In the genomic region with DNA sequence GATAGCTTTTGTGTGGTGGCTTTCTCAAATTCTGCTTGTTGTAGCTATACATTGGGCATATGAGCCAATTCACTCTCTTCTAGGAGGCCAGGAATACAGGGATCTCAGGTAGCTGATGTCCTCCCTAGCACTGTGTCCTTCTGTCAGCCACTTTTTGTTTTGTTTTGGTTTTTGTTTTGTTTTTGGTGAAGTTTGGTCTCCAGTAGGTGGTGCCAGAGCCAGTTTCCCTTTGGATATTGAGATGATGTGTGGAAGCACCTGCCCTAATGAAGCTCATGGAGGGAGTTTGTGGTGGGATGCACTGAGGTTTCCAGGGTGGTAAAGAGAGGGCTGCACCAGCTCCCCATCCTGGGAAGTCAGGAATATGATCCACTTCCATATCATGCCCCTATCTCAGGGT, we compare ENCODE assay signal across 8 cellular contexts.
DNase-seq lines count a peak whose midpoint lies in the region; ATAC-seq, FAIRE-seq and TF ChIP-seq lines count a peak whose summit lies in the region.

No MANE protein-coding gene starts in this region.

- no peaks in the 10 kb centered on the region for H3K27me3 ChIP-seq in GM12878 (replicated peaks in 1 of 2; ENCODE audit: control insufficient read depth in 2 of 2, insufficient read depth in 2 of 2, low read length in 1 of 2)
- no peaks in the 10 kb centered on the region for H3K27me3 ChIP-seq in effector memory CD4-positive, alpha-beta T cell (replicated peaks; ENCODE audit: control insufficient read depth, insufficient read depth, low read length, poor library complexity, severe bottlenecking)

- no peak overlapping the region for H3K4me2 ChIP-seq in GM12878 (ENCODE audit: control insufficient read depth, insufficient read depth)

- POLR2A ChIA-PET in GM12878 (lab: Charles Lee): no interaction called here

- no peak overlapping the region for H3K4me3 ChIP-seq in GM12878
- H3K4me3 ChIP-seq in effector memory CD4-positive, alpha-beta T cell (ENCODE audit: insufficient read depth, low read depth, low read length, poor library complexity, severe bottlenecking): no peak overlapping the region

- H3K79me2 ChIP-seq in GM12878 (ENCODE audit: control insufficient read depth, insufficient read depth, low read length): no peaks in the 10 kb centered on the region

- no peaks in the 10 kb centered on the region; the same call in 1 of the 2 replicates for H3K4me1 ChIP-seq in GM12878 (ENCODE audit: control insufficient read depth, insufficient read depth, low read length)
- H3K4me1 ChIP-seq in effector memory CD4-positive, alpha-beta T cell (ENCODE audit: control insufficient read depth, insufficient read depth, low read length, poor library complexity, severe bottlenecking): no peaks in the 10 kb centered on the region

- in situ Hi-C loops in ACHN (cut with HindIII; ENCODE audit: low pct_ligation_motif_present, low pct_unique_long_range_greater_than_20kb, low sequenced_read_pairs): no loop called here
- in situ Hi-C loops in GM12878 (cut with MboI): loop anchor here (25.0 kb wide), 1 partner anchor 1627 kb away; no protein-coding TSS in a partner anchor

- FAIRE-seq in GM12878 (lab: Jason Lieb, UNC): no peak

- H3K36me3 ChIP-seq in GM12878 (ENCODE audit: control insufficient read depth in 2 of 2, insufficient read depth in 2 of 2, low read length in 1 of 2): no peaks in the 10 kb centered on the region
- no peaks in the 10 kb centered on the region for H3K36me3 ChIP-seq in effector memory CD4-positive, alpha-beta T cell (ENCODE audit: control insufficient read depth, insufficient read depth, low read length)

- SMC1A ChIA-PET in GM12878 (lab: Charles Lee; ENCODE audit: uncharacterized antibody, unreplicated experiment): interaction anchor here (0.7 to 1.6 kb wide), 9 partner anchors 9 to 1607 kb away, joined by 3 to 7 read pairs (median 3); no protein-coding TSS in a partner anchor

- TF ChIP-seq EP300 in GM12878 (IDR thresholded peaks at IDR 0.05; ENCODE audit: borderline replicate concordance in 1 of 2, control insufficient read depth in 1 of 2, low read depth in 2 of 2, low read length in 2 of 2): no peak

- DNase-seq in ACHN: peak; percentile 23
- DNase-seq in GM12878 (ENCODE audit: low read depth, low spot score): no peak
- DNase-seq in stimulated activated CD4-positive, alpha-beta T cell treated with anti-CD3 and anti-CD28 coated beads, Interleukin-2, amount 100 ng/mL, for 24 hours: no peak
- DNase-seq in stimulated activated CD4-positive, alpha-beta T cell treated with anti-CD3 and anti-CD28 coated beads, Interleukin-15, amount 100 ng/mL, for 24 hours: no peak
- DNase-seq in effector memory CD4-positive, alpha-beta T cell: no peak
- no peak for DNase-seq in DMS79 (lab: John Stamatoyannopoulos, UW)

- CTCF ChIA-PET in GM12878 (lab: Yijun Ruan, JAX): interaction anchor here (1.0 to 1.6 kb wide), 6 partner anchors 10 to 694 kb away, joined by 3 to 6 read pairs (median 4); no protein-coding TSS in a partner anchor

- H3K9me3 ChIP-seq in GM12878 (replicated peaks; ENCODE audit: control insufficient read depth, insufficient read depth, low read length): no peaks in the 10 kb centered on the region
- H3K9me3 ChIP-seq in effector memory CD4-positive, alpha-beta T cell (ENCODE audit: control insufficient read depth, low read length): no peaks in the 10 kb centered on the region

- peak; percentile 52 for TF ChIP-seq RAD21 in GM12878 (IDR thresholded peaks at IDR 0.05; ENCODE audit: insufficient read depth, low read depth, low read length)

- no peak overlapping the region for H3K27ac ChIP-seq in GM12878 (ENCODE audit: control insufficient read depth, insufficient read depth)
- no peak overlapping the region for H3K27ac ChIP-seq in effector memory CD4-positive, alpha-beta T cell (ENCODE audit: insufficient read depth, low read length, poor library complexity, severe bottlenecking)

- H2AFZ ChIP-seq in GM12878 (ENCODE audit: control insufficient read depth, low read depth, low read length): peak overlapping the region; percentile 61

- peak; percentile 33 to 45 (median 35); a peak in 5 of 6 replicates for TF ChIP-seq CTCF in GM12878 (IDR thresholded peaks at IDR 0.05 in 2 of 3, conservative IDR thresholded peaks at IDR 0.05 in 1 of 3; ENCODE audit: control insufficient read depth in 2 of 3, extremely low read depth in 1 of 3, insufficient read depth in 1 of 3, low read depth in 3 of 3, low read length in 3 of 3)

- no peak for TF ChIP-seq POLR2A in GM12878 (IDR thresholded peaks at IDR 0.05; ENCODE audit: low read depth, low read length)

- intact Hi-C loops in GM12878 (cut with micrococcal nuclease; ENCODE audit: unreplicated experiment): loop anchor here (5.0 to 10.0 kb wide), 4 partner anchors 424 to 1063 kb away; no protein-coding TSS in a partner anchor

- ATAC-seq in GM19035 (IDR thresholded peaks at IDR 0.05; ENCODE audit: unreplicated experiment) (peak; percentile 77), HG03066 (IDR thresholded peaks at IDR 0.05; ENCODE audit: low read depth, unreplicated experiment) (peak; percentile 79), GM12878 (peak; percentile 75)

- no TSS peak for BruUV-seq in GM12878 (replicated peaks; lab: Mats Ljungman, UMichigan)

- no peaks in the 10 kb centered on the region for H4K20me1 ChIP-seq in GM12878 (ENCODE audit: control insufficient read depth, insufficient read depth)

- H3K9ac ChIP-seq in GM12878 (ENCODE audit: control insufficient read depth, insufficient read depth, low read length): no peak overlapping the region

- RAD21 ChIA-PET in GM12878 (lab: Charles Lee; ENCODE audit: unreplicated experiment): interaction anchor here (1.2 to 1.5 kb wide), 3 partner anchors 10 to 685 kb away, joined by 3 to 5 read pairs (median 3); no protein-coding TSS in a partner anchor

TF ChIP-seq in GM12878, 131 proteins besides CTCF, POLR2A, EP300 and RAD21:
- 0 out of 2 replicates have a peak, but pooled peaks have one; percentile 27 for TF ChIP-seq SMC3 (IDR thresholded peaks at IDR 0.05; ENCODE audit: borderline replicate concordance, low read length)
- no peak for TF ChIP-seq POLR2AphosphoS2 (IDR thresholded peaks at IDR 0.05; ENCODE audit: low read depth, low read length)
